Comparison of ENCODE assay signal across 9 cellular contexts in genomic region chr17:45320349-45320930, GRCh38. TPM values are rescaled to one million over a fixed set of nuclear protein-coding genes. Genes with fewer than 3 reads are reported as not detected.
DNase-seq lines count a peak whose midpoint lies in the region; ATAC-seq, FAIRE-seq and TF ChIP-seq lines count a peak whose summit lies in the region.
"Had no signal": no experiment of that assay in that cellular context is flagged by ENCODE, and none has a peak within 500 bp of the region (broad histone marks: within the 10 kb centered on the region; RNA-seq: fewer than 3 reads in every experiment).

No MANE protein-coding gene starts in this region.

- H3K27me3 ChIP-seq in astrocyte (ENCODE audit: insufficient read depth, low read length) (no peaks in the 10 kb centered on the region), lower lobe of right lung (ENCODE audit: low read depth) (no peaks in the 10 kb centered on the region)

- H3K4me2 ChIP-seq in astrocyte (ENCODE audit: low read length), result peak overlapping the region; percentile 73

- DNase-seq in astrocyte (ENCODE audit: low read depth) (peak; percentile 86), lower lobe of right lung (peak; percentile 1), OCI-M2 (lab: John Stamatoyannopoulos, UW; ENCODE audit: unreplicated experiment) (no peak), NCI-H2081 treated with DMSO at 0.1 percent for 48 hours (lab: John Stamatoyannopoulos, UW) (no peak)
- DNase-seq: stimulated activated CD4-positive, alpha-beta T cell treated with anti-CD3 and anti-CD28 coated beads, Interleukin-4, amount 100 ng/mL, for 4 hours had no signal

- peak overlapping the region; percentile 57 for H3K9ac ChIP-seq in astrocyte (ENCODE audit: low read length)

- peak overlapping the region; percentile 97 for H3K27ac Mint-ChIP-seq in astrocyte (ENCODE audit: unreplicated experiment)

- H3K36me3 ChIP-seq in HEK293 (ENCODE audit: control insufficient read depth in 2 of 2, insufficient read depth in 1 of 2, low read length in 2 of 2) (no peaks in the 10 kb centered on the region), astrocyte (ENCODE audit: insufficient read depth, low read length) (no peaks in the 10 kb centered on the region), lower lobe of right lung (no peaks in the 10 kb centered on the region)

- no peak for FAIRE-seq in astrocyte (lab: Jason Lieb, UNC)

- POLR2A ChIA-PET in HEK293 (lab: Yijun Ruan, JAX), result interaction anchor here (0.9 to 1.9 kb wide), 7 partner anchors 14 to 172 kb away, joined by 3 to 7 read pairs (median 5); partner anchors contain the start of gene HEXIM1

- intact Hi-C loops in lower lobe of right lung (cut with DNase I), result no loop called here

- H3K27ac ChIP-seq in 22Rv1 (peak overlapping the region; percentile 58), HEK293 (ENCODE audit: extremely low read depth, low read depth, low read length) (peak overlapping the region; percentile 63), astrocyte (ENCODE audit: low read depth, low read length) (peak overlapping the region; percentile 78), lower lobe of right lung (no peak overlapping the region)

- no peak for TF ChIP-seq CTCF in 22Rv1 (IDR thresholded peaks at IDR 0.05)
- no peak for TF ChIP-seq CTCF in HEK293 (tag by site-specific recombination; IDR thresholded peaks at IDR 0.05)
- TF ChIP-seq CTCF in astrocyte (IDR thresholded peaks at IDR 0.05; ENCODE audit: insufficient read depth, low read depth, low read length), result no peak
- TF ChIP-seq CTCF in lower lobe of right lung (IDR thresholded peaks at IDR 0.05), result no peak

- ATAC-seq in lower lobe of right lung (no peak), HG03354 (IDR thresholded peaks at IDR 0.05; ENCODE audit: poor library complexity, severe bottlenecking, unreplicated experiment) (no peak), GM18858 (IDR thresholded peaks at IDR 0.05; ENCODE audit: unreplicated experiment) (no peak)

- peaks cover 38% of the 10 kb centered on the region for H3K4me1 ChIP-seq in HEK293 (ENCODE audit: control insufficient read depth, insufficient read depth, low read length)
- H3K4me1 ChIP-seq in astrocyte (ENCODE audit: insufficient read depth, low read length), result peaks cover 47% of the 10 kb centered on the region
- H3K4me1 ChIP-seq in lower lobe of right lung, result peaks cover 28% of the 10 kb centered on the region

- H2AFZ ChIP-seq in astrocyte (ENCODE audit: low read depth, low read length), result no peak overlapping the region

- H3K9me3 ChIP-seq in HEK293 (ENCODE audit: control insufficient read depth, insufficient read depth, low read depth, low read length) (no peaks in the 10 kb centered on the region), astrocyte (ENCODE audit: insufficient read depth, low read depth, low read length) (no peaks in the 10 kb centered on the region), lower lobe of right lung (no peaks in the 10 kb centered on the region)

- peaks cover 11% of the 10 kb centered on the region for H3K79me2 ChIP-seq in astrocyte (ENCODE audit: insufficient read depth, low read length)

- H3K4me3 ChIP-seq in HEK293 (ENCODE audit: low read depth, low read length), result no peak overlapping the region
- no peak overlapping the region for H3K4me3 ChIP-seq in astrocyte (ENCODE audit: insufficient read depth, low read depth, low read length)
- no peak overlapping the region for H3K4me3 ChIP-seq in lower lobe of right lung

- H3K4me3 Mint-ChIP-seq in astrocyte (ENCODE audit: unreplicated experiment), result no peak overlapping the region

- peaks cover 9% of the 10 kb centered on the region for H4K20me1 ChIP-seq in astrocyte (ENCODE audit: insufficient read depth, low read length)

- no peaks in the 10 kb centered on the region for H3K36me3 Mint-ChIP-seq in astrocyte (ENCODE audit: low read depth, unreplicated experiment)

- H3K4me1 Mint-ChIP-seq in astrocyte (ENCODE audit: low read depth, unreplicated experiment), result peaks cover 51% of the 10 kb centered on the region

- peaks cover 4% of the 10 kb centered on the region for H3K27me3 Mint-ChIP-seq in astrocyte (ENCODE audit: low read depth, unreplicated experiment)

- CTCF ChIA-PET in HEK293 (lab: Yijun Ruan, JAX), result interaction anchor here (0.5 to 7.2 kb wide), 8 partner anchors 12 to 769 kb away, joined by 3 to 78 read pairs (median 4); partner anchors contain the start of gene ACBD4

- H3K9me3 Mint-ChIP-seq in astrocyte (ENCODE audit: unreplicated experiment), result no peaks in the 10 kb centered on the region

TF ChIP-seq in HEK293, 187 proteins besides CTCF, POLR2A, EP300 and RAD21:
- TF ChIP-seq, protein P1, sequence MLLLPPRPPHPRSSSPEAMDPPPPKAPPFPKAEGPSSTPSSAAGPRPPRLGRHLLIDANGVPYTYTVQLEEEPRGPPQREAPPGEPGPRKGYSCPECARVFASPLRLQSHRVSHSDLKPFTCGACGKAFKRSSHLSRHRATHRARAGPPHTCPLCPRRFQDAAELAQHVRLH (tag by site-specific recombination; IDR thresholded peaks at IDR 0.05), result 0 out of 2 replicates have a peak, but pooled peaks have one; percentile 69
- TF ChIP-seq ZBTB20 (tag by site-specific recombination; IDR thresholded peaks at IDR 0.05) (no peak), ZFHX2 (tag by site-specific recombination; conservative IDR thresholded peaks at IDR 0.05) (peak; percentile 10; the same call in 1 of the 2 replicates), EGR2 (tag by site-specific recombination; IDR thresholded peaks at IDR 0.05; ENCODE audit: low read depth) (0 out of 2 replicates have a peak, but pooled peaks have one; percentile 20)

RNA-seq across cellular contexts. Expression of gene MAP3K14, which starts 3.6 kb away (rescaled TPM):
- total RNA-seq in astrocyte (10.8 and 11.0 TPM in 2 replicates), lower lobe of right lung (9.3 TPM)

RNA-seq across cellular contexts. Expression of gene SPATA32, which starts 58.5 kb away (rescaled TPM):
- total RNA-seq in astrocyte (not detected in 2 replicates), lower lobe of right lung (not detected)

Comparison
In these comparisons a context has a peak if more than half of its experiments do, and no peak if none do; other contexts are left out.
1. DNase-seq: peak in astrocyte (single experiment) and lower lobe of right lung (single experiment); none in OCI-M2 (single experiment) and NCI-H2081 treated with DMSO at 0.1 percent for 48 hours (single experiment).